1 cellular context compared by ENCODE assay signal in the genomic region with DNA sequence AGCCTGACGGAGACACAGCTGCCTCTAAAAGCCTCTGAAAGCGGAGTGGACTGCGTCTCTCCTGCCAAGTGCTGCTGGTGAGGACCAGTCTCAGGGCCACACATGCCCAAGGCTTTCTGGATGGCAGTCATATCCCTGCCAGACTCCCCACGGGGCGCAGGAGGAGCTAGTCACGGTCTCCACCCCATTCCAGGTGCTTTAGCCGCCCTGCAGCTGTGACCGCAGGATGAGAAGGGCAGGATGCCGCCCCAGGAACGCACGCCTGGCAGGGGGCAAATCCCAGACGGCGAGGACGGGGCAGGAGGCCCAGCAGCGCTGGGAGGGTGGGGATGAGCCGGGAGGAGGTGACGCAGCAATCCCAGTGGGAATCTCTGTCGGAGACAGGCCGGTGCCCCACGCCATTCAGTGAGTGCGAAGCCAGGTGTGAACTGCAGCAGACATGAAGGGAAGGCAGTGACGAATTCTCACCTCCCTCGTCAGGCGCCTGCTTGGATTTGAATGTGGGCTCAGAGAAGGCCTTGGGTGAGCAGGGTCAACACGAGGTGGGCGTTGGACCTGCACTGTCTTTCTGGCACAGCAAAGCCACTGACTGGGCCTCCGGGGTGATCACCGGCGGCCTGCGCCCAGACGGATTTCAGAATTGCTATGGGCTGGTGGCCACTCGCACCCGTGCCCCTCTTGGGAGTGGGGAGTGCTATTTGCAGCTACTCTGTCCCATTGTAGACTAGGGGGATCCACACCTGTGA.
TF ChIP-seq lines count a peak whose summit lies in the region.

No MANE protein-coding gene starts in this region.

TF ChIP-seq in HEK293, 187 proteins besides CTCF, POLR2A, EP300 and RAD21 (continued from another document):
- no peak for TF ChIP-seq FEZF1 (tag by site-specific recombination; IDR thresholded peaks at IDR 0.05)
- TF ChIP-seq, protein P1, sequence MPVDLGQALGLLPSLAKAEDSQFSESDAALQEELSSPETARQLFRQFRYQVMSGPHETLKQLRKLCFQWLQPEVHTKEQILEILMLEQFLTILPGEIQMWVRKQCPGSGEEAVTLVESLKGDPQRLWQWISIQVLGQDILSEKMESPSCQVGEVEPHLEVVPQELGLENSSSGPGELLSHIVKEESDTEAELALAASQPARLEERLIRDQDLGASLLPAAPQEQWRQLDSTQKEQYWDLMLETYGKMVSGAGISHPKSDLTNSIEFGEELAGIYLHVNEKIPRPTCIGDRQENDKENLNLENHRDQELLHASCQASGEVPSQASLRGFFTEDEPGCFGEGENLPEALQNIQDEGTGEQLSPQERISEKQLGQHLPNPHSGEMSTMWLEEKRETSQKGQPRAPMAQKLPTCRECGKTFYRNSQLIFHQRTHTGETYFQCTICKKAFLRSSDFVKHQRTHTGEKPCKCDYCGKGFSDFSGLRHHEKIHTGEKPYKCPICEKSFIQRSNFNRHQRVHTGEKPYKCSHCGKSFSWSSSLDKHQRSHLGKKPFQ (tag by site-specific recombination; IDR thresholded peaks at IDR 0.05), result peak; percentile 67
- TF ChIP-seq, protein P2, sequence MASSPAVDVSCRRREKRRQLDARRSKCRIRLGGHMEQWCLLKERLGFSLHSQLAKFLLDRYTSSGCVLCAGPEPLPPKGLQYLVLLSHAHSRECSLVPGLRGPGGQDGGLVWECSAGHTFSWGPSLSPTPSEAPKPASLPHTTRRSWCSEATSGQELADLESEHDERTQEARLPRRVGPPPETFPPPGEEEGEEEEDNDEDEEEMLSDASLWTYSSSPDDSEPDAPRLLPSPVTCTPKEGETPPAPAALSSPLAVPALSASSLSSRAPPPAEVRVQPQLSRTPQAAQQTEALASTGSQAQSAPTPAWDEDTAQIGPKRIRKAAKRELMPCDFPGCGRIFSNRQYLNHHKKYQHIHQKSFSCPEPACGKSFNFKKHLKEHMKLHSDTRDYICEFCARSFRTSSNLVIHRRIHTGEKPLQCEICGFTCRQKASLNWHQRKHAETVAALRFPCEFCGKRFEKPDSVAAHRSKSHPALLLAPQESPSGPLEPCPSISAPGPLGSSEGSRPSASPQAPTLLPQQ (tag by site-specific recombination; IDR thresholded peaks at IDR 0.05), result no peak
- TF ChIP-seq, protein P3, sequence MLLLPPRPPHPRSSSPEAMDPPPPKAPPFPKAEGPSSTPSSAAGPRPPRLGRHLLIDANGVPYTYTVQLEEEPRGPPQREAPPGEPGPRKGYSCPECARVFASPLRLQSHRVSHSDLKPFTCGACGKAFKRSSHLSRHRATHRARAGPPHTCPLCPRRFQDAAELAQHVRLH (tag by site-specific recombination; IDR thresholded peaks at IDR 0.05), result no peak
